Comparison of ENCODE assay signal across 23 cellular contexts in genomic region chr4:40612831-40613230, GRCh38.
"Had no signal": no experiment of that assay in that cellular context is flagged by ENCODE, and none has a peak within 500 bp of the region (broad histone marks: within the 10 kb centered on the region; RNA-seq: fewer than 3 reads in every experiment).

No MANE protein-coding gene starts in this region.

- H3K27ac Mint-ChIP-seq: immature natural killer cell; memory B cell; stimulated activated naive B cell treated with anti-CD40 and anti-IgM and Interleukin-4, amounts not matched to agents 10 μg/mL and 1 μg/mL and 100 μg/mL, for 72 hours had no signal

- H3K4me3 Mint-ChIP-seq: immature natural killer cell; memory B cell; nephron; stimulated activated naive B cell treated with anti-CD40 and anti-IgM and Interleukin-4, amounts not matched to agents 10 μg/mL and 1 μg/mL and 100 μg/mL, for 72 hours had no signal

- H3K27me3 ChIP-seq: esophagus squamous epithelium, gastroesophageal sphincter, right lobe of liver, spleen, stomach had no signal

- DNase-seq: esophagus squamous epithelium; foreskin fibroblast; glutamatergic neuron; immature natural killer cell; left cardiac atrium; left ventricle myocardium inferior; lower lobe of right lung; midbrain; psoas muscle; retina; right lobe of liver; spleen; stimulated activated CD4-positive, alpha-beta T cell treated with anti-CD3 and anti-CD28 coated beads, Interleukin-15, amount 100 ng/mL, for 24 hours; stimulated activated CD4-positive, alpha-beta T cell treated with anti-CD3 and anti-CD28 coated beads, Interleukin-1b, Interleukin-23, amount 100 ng/mL, for 48 hours; stimulated activated CD4-positive, alpha-beta T cell treated with anti-CD3 and anti-CD28 coated beads, Interleukin-4, amount 100 ng/mL, for 24 hours; stimulated activated naive B cell treated with anti-CD40 and anti-IgM and Interleukin-4, amounts not matched to agents 10 μg/mL and 1 μg/mL and 100 μg/mL, for 72 hours; stomach; substantia nigra had no signal

- H3K27ac ChIP-seq: esophagus squamous epithelium, gastroesophageal sphincter, left ventricle myocardium inferior, lower lobe of right lung, parathyroid adenoma, psoas muscle, right lobe of liver, thoracic aorta had no signal

- H3K36me3 Mint-ChIP-seq: immature natural killer cell; stimulated activated naive B cell treated with anti-CD40 and anti-IgM and Interleukin-4, amounts not matched to agents 10 μg/mL and 1 μg/mL and 100 μg/mL, for 72 hours had no signal

- H3K4me1 ChIP-seq: gastroesophageal sphincter, left ventricle myocardium inferior, lower lobe of right lung, psoas muscle had no signal

- H3K9ac ChIP-seq: parathyroid adenoma had no signal

- H3K4me3 ChIP-seq: esophagus squamous epithelium, gastroesophageal sphincter, left ventricle myocardium inferior, lower lobe of right lung, psoas muscle, right lobe of liver, spleen, stomach, thoracic aorta had no signal

- H3K9me3 Mint-ChIP-seq: immature natural killer cell; memory B cell; stimulated activated naive B cell treated with anti-CD40 and anti-IgM and Interleukin-4, amounts not matched to agents 10 μg/mL and 1 μg/mL and 100 μg/mL, for 72 hours had no signal

- ATAC-seq: gastroesophageal sphincter; left cardiac atrium; lower lobe of right lung; psoas muscle; stimulated activated naive B cell treated with anti-CD40 and anti-IgM and Interleukin-4, amounts not matched to agents 10 μg/mL and 1 μg/mL and 100 μg/mL, for 72 hours had no signal

- H3K36me3 ChIP-seq: gastroesophageal sphincter, left ventricle myocardium inferior, lower lobe of right lung, right lobe of liver, stomach, thoracic aorta had no signal

- H3K27me3 Mint-ChIP-seq: memory B cell; stimulated activated naive B cell treated with anti-CD40 and anti-IgM and Interleukin-4, amounts not matched to agents 10 μg/mL and 1 μg/mL and 100 μg/mL, for 72 hours had no signal

- H3K9me3 ChIP-seq: esophagus squamous epithelium, gastroesophageal sphincter, left ventricle myocardium inferior, lower lobe of right lung, psoas muscle, right lobe of liver, spleen, thoracic aorta had no signal

- H2AFZ ChIP-seq: parathyroid adenoma had no signal

- H3K4me1 Mint-ChIP-seq: immature natural killer cell, nephron had no signal
